10 cellular contexts compared by ENCODE assay signal in the genomic region with DNA sequence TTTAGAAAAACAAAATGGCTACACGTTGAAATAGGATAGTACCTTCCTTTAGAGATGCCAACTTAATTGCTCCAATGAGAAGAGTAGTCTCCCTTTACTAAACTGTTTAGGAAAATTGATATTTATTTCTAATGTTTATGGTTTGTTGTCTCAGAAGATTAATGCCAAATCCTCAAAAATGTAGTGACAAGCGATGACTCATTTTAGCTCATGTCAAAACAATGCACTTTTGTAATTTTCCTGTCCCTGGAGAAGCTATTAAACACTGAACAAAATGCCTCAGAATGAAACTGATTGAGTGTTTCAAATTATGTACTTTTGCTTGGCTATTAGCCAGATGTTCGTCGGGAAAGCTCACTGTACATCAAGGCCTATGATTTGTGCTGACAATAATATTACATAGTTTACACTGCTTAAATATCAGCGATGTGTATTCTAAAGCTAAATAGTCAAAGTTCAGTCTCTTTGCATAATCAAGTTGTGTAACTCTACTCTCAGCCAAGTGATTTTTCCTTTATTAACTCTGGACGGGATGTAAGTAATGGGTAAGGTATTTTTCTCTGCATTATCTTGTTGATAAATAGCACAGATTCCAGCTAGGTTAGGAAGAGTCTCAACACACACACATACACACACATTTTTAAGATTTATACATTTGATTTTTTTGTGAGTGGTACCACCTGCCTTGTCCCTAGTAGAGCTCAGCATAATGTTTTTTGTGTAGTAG.
DNase-seq lines count a peak whose midpoint lies in the region; ATAC-seq and TF ChIP-seq lines count a peak whose summit lies in the region.
"Had no signal": no experiment of that assay in that cellular context is flagged by ENCODE, and none has a peak within 500 bp of the region (broad histone marks: within the 10 kb centered on the region; RNA-seq: fewer than 3 reads in every experiment).

No MANE protein-coding gene starts in this region.

- TF ChIP-seq CTCF in AG04450 (IDR thresholded peaks at IDR 0.05; ENCODE audit: low read depth, low read length) (no peak), brain (conservative IDR thresholded peaks at IDR 0.05) (no peak), liver (IDR thresholded peaks at IDR 0.05; ENCODE audit: low read depth, low read length, missing input control) (no peak)

- peak; percentile 55 for DNase-seq in AG04450 (ENCODE audit: low read depth, low spot score)
- DNase-seq in activated CD4-positive, alpha-beta T cell treated with anti-CD3 and anti-CD28 coated beads, Interleukin-2, amount 50 U/mL, for 48 hours, result no peak
- no peak for DNase-seq in SHP77 treated with DMSO at 0.1 percent for 48 hours (lab: John Stamatoyannopoulos, UW)
- DNase-seq: Karpas-422 had no signal

- H3K27ac ChIP-seq in AG04450 (ENCODE audit: low read depth, low read length) (no peak overlapping the region), liver (ENCODE audit: low read depth in 1 of 2, low read length in 2 of 2) (peak overlapping the region; percentile 23 to 42)

- no peaks in the 10 kb centered on the region for H3K36me3 Mint-ChIP-seq in brain

- POLR2A ChIA-PET in AG04450 (lab: Yijun Ruan, JAX), result interaction anchor here (0.8 to 1.4 kb wide), 10 partner anchors 9 to 359 kb away, joined by 3 to 9 read pairs (median 5); a partner anchor contains a TSS

- H3K27me3 ChIP-seq in AG04450 (ENCODE audit: control insufficient read depth, insufficient read depth, low read length) (no peaks in the 10 kb centered on the region), liver (ENCODE audit: control insufficient read depth in 4 of 4, insufficient read depth in 4 of 4, low read length in 3 of 4) (no peaks in the 10 kb centered on the region)

- peak; percentile 50; the same call in 1 of the 2 replicates for TF ChIP-seq EP300 in Ishikawa (IDR thresholded peaks at IDR 0.05; ENCODE audit: borderline replicate concordance)

- peaks cover 29% of the 10 kb centered on the region for H3K4me1 Mint-ChIP-seq in brain

- H3K9me3 Mint-ChIP-seq in brain, result no peaks in the 10 kb centered on the region

- H3K36me3 ChIP-seq in liver (ENCODE audit: control insufficient read depth in 4 of 4, insufficient read depth in 3 of 4, low read depth in 1 of 4, low read length in 3 of 4), result no peaks in the 10 kb centered on the region

- ATAC-seq in HG02981 (IDR thresholded peaks at IDR 0.05; ENCODE audit: unreplicated experiment) (no peak), GM21367 (IDR thresholded peaks at IDR 0.05; ENCODE audit: unreplicated experiment) (no peak)

- no peak overlapping the region for H3K4me3 Mint-ChIP-seq in brain
- H3K4me3 Mint-ChIP-seq: activated naive CD8-positive, alpha-beta T cell had no signal

- CTCF ChIA-PET in AG04450 (lab: Charles Lee), result interaction anchor here (0.6 to 2.0 kb wide), 3 partner anchors 167 to 353 kb away, joined by 3 to 6 read pairs (median 5); no protein-coding TSS in a partner anchor

- H3K9me3 ChIP-seq in AG04450 (ENCODE audit: control insufficient read depth, insufficient read depth, low read length) (no peaks in the 10 kb centered on the region), liver (ENCODE audit: control insufficient read depth in 4 of 4, low read length in 3 of 4) (no peaks in the 10 kb centered on the region)

- no peaks in the 10 kb centered on the region for H3K27me3 Mint-ChIP-seq in brain
- H3K27me3 Mint-ChIP-seq: activated naive CD8-positive, alpha-beta T cell had no signal

- peak overlapping the region in 3 of 5 experiments; percentile 8 to 76 (median 21) for H3K27ac Mint-ChIP-seq in brain
- H3K27ac Mint-ChIP-seq: activated naive CD8-positive, alpha-beta T cell had no signal

- TF ChIP-seq RAD21 in Ishikawa (IDR thresholded peaks at IDR 0.05; ENCODE audit: low read depth), result no peak
- peak; percentile 31 to 39 for TF ChIP-seq RAD21 in liver (IDR thresholded peaks at IDR 0.05)

- peaks cover 0 to 13% (median 4%) of the 10 kb centered on the region in 4 donors for H3K4me1 ChIP-seq in liver (ENCODE audit: control insufficient read depth in 4 of 4, insufficient read depth in 4 of 4, low read length in 3 of 4)

- WGBS in liver, result 23% methylated on average over 6 of the region's 6 CpGs

- H3K4me3 ChIP-seq in AG04450 (ENCODE audit: low read depth, low read length) (no peak overlapping the region), liver (ENCODE audit: low read depth in 1 of 3, low read length in 3 of 3) (no peak overlapping the region)

- peak overlapping the region in 1 of 2 donors; percentile 48 for H3K9ac ChIP-seq in liver (ENCODE audit: low read depth in 1 of 2, low read length in 2 of 2)

TF ChIP-seq in Ishikawa, 13 proteins besides CTCF, POLR2A, EP300 and RAD21 (continues in another document):
- TF ChIP-seq TAF1 (IDR thresholded peaks at IDR 0.05; ENCODE audit: low read depth), result no peak
- 0 out of 2 replicates have a peak, but pooled peaks have one; percentile 28 for TF ChIP-seq TCF12 (IDR thresholded peaks at IDR 0.05; ENCODE audit: low read depth)
- TF ChIP-seq EGR1 (IDR thresholded peaks at IDR 0.05), result no peak
- TF ChIP-seq TEAD4 (IDR thresholded peaks at IDR 0.05), result 0 out of 2 replicates have a peak, but pooled peaks have one; percentile 19
- TF ChIP-seq CEBPB (IDR thresholded peaks at IDR 0.05), result no peak
- TF ChIP-seq FOXM1 (IDR thresholded peaks at IDR 0.05; ENCODE audit: borderline replicate concordance, low read depth), result 0 out of 2 replicates have a peak, but pooled peaks have one; percentile 31
- TF ChIP-seq YY1 (IDR thresholded peaks at IDR 0.05; ENCODE audit: low read depth), result no peak
- TF ChIP-seq ZBTB7A (IDR thresholded peaks at IDR 0.05; ENCODE audit: low read depth), result no peak
- peak; percentile 73 for TF ChIP-seq NFIC (IDR thresholded peaks at IDR 0.05)
- TF ChIP-seq, protein P1, sequence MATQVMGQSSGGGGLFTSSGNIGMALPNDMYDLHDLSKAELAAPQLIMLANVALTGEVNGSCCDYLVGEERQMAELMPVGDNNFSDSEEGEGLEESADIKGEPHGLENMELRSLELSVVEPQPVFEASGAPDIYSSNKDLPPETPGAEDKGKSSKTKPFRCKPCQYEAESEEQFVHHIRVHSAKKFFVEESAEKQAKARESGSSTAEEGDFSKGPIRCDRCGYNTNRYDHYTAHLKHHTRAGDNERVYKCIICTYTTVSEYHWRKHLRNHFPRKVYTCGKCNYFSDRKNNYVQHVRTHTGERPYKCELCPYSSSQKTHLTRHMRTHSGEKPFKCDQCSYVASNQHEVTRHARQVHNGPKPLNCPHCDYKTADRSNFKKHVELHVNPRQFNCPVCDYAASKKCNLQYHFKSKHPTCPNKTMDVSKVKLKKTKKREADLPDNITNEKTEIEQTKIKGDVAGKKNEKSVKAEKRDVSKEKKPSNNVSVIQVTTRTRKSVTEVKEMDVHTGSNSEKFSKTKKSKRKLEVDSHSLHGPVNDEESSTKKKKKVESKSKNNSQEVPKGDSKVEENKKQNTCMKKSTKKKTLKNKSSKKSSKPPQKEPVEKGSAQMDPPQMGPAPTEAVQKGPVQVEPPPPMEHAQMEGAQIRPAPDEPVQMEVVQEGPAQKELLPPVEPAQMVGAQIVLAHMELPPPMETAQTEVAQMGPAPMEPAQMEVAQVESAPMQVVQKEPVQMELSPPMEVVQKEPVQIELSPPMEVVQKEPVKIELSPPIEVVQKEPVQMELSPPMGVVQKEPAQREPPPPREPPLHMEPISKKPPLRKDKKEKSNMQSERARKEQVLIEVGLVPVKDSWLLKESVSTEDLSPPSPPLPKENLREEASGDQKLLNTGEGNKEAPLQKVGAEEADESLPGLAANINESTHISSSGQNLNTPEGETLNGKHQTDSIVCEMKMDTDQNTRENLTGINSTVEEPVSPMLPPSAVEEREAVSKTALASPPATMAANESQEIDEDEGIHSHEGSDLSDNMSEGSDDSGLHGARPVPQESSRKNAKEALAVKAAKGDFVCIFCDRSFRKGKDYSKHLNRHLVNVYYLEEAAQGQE (IDR thresholded peaks at IDR 0.05; ENCODE audit: low read depth), result no peak
- no peak for TF ChIP-seq CREB1 (IDR thresholded peaks at IDR 0.05; ENCODE audit: low read depth)

TF ChIP-seq in liver, 16 proteins besides CTCF, POLR2A, EP300 and RAD21 (continues in another document):
- TF ChIP-seq EGR1 (IDR thresholded peaks at IDR 0.05; ENCODE audit: low read depth in 2 of 2) (no peak), NR2F2 (IDR thresholded peaks at IDR 0.05) (no peak), HNF4G (IDR thresholded peaks at IDR 0.05) (peak; percentile 44), SP1 (IDR thresholded peaks at IDR 0.05) (peak; percentile 61), FOXA2 (IDR thresholded peaks at IDR 0.05) (peak; percentile 54)
- TF ChIP-seq, protein P2, sequence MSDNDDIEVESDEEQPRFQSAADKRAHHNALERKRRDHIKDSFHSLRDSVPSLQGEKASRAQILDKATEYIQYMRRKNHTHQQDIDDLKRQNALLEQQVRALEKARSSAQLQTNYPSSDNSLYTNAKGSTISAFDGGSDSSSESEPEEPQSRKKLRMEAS (IDR thresholded peaks at IDR 0.05), result no peak
- TF ChIP-seq, protein P1 (IDR thresholded peaks at IDR 0.05), result no peak
- TF ChIP-seq, protein P3, sequence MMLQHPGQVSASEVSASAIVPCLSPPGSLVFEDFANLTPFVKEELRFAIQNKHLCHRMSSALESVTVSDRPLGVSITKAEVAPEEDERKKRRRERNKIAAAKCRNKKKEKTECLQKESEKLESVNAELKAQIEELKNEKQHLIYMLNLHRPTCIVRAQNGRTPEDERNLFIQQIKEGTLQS (IDR thresholded peaks at IDR 0.05), result peak; percentile 78
